1 cellular context compared by ENCODE assay signal in genomic region chr2:173402405-173402974, GRCh38.
TF ChIP-seq lines count a peak whose summit lies in the region.

No MANE protein-coding gene starts in this region.

TF ChIP-seq in WTC11, 78 proteins besides CTCF, POLR2A, EP300 and RAD21 (continued from another document):
- TF ChIP-seq GABPB1 (CRISPR knock-in tag; IDR thresholded peaks at IDR 0.05) (peak; percentile 38; the same call in 1 of the 2 replicates), SP1 (CRISPR knock-in tag; conservative IDR thresholded peaks at IDR 0.05) (no peak), ETV6 (CRISPR knock-in tag; IDR thresholded peaks at IDR 0.05) (peak; percentile 31; the same call in 1 of the 2 replicates), NFYB (CRISPR knock-in tag; conservative IDR thresholded peaks at IDR 0.05; ENCODE audit: low read depth) (no peak), IRF2 (CRISPR knock-in tag; IDR thresholded peaks at IDR 0.05; ENCODE audit: borderline replicate concordance, low read depth) (no peak), NR3C1 (CRISPR knock-in tag; conservative IDR thresholded peaks at IDR 0.05; ENCODE audit: low read depth) (no peak), ZNF396 (CRISPR knock-in tag; IDR thresholded peaks at IDR 0.05; ENCODE audit: borderline replicate concordance) (no peak)
